ENCODE assay signal across 9 cellular contexts in the genomic region with DNA sequence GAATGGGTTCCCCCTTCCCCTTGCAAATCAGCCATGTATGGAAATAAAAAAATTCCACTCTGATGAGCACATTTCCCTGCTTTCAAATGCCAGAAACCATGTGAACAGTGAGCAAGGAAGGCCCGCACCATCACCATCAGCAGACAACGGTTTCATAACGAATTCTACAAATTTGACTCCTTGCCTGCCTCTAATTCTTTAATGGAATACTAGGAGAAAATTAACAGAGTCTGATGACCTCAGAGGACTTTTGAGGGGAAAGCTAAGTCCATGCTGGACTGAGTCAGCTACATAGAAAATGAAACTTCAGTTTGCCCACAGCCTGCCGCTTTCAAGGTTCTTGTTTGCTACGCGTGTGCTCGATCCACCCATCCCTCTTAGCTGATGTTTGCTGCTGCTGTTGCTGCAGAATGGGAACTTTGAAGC.
DNase-seq lines count a peak whose midpoint lies in the region; ATAC-seq and TF ChIP-seq lines count a peak whose summit lies in the region.
"Had no signal": no experiment of that assay in that cellular context is flagged by ENCODE, and none has a peak within 500 bp of the region (broad histone marks: within the 10 kb centered on the region; RNA-seq: fewer than 3 reads in every experiment).

No MANE protein-coding gene starts in this region.

- CTCF ChIA-PET in RWPE1 (lab: Yijun Ruan, JAX), result no interaction called here

- H3K27ac ChIP-seq in RWPE1, result no peak overlapping the region

- ATAC-seq in GM19023 (IDR thresholded peaks at IDR 0.05; ENCODE audit: unreplicated experiment), result peak; percentile 99
- peak; percentile 67 for ATAC-seq in HG03520 (IDR thresholded peaks at IDR 0.05; ENCODE audit: unreplicated experiment)
- peak; percentile 64 for ATAC-seq in stimulated activated naive CD8-positive, alpha-beta T cell treated with anti-CD3 and anti-CD28 coated beads, Interleukin-15, amount 100 ng/mL, for 72 hours

- H3K9me3 Mint-ChIP-seq in stimulated activated naive CD8-positive, alpha-beta T cell treated with anti-CD3 and anti-CD28 coated beads, Interleukin-15, amount 100 ng/mL, for 72 hours, result no peaks in the 10 kb centered on the region

- H3K4me3 Mint-ChIP-seq in stimulated activated naive CD8-positive, alpha-beta T cell treated with anti-CD3 and anti-CD28 coated beads, Interleukin-15, amount 100 ng/mL, for 72 hours, result no peak overlapping the region

- TF ChIP-seq CTCF in fibroblast of pulmonary artery (IDR thresholded peaks at IDR 0.05; ENCODE audit: low read length, missing control alignments), result no peak
- no peak for TF ChIP-seq CTCF in RWPE1 (conservative IDR thresholded peaks at IDR 0.05; ENCODE audit: low read depth)

- DNase-seq in fibroblast of pulmonary artery (ENCODE audit: low read depth) (peak; percentile 54), RWPE1 (ENCODE audit: low spot score) (no peak), midbrain (lab: John Stamatoyannopoulos, UW) (no peak), NCI-H128 (lab: John Stamatoyannopoulos, UW; ENCODE audit: unreplicated experiment) (no peak)
- no peak for DNase-seq in stimulated activated naive CD8-positive, alpha-beta T cell treated with anti-CD3 and anti-CD28 coated beads, Interleukin-15, amount 100 ng/mL, for 72 hours
- no peak for DNase-seq in effector CD8-positive, alpha-beta T cell (lab: John Stamatoyannopoulos, UW)

- no peak overlapping the region for H3K4me3 ChIP-seq in fibroblast of pulmonary artery (replicated peaks; ENCODE audit: low read depth, low read length)

- no peaks in the 10 kb centered on the region for H3K27me3 Mint-ChIP-seq in stimulated activated naive CD8-positive, alpha-beta T cell treated with anti-CD3 and anti-CD28 coated beads, Interleukin-15, amount 100 ng/mL, for 72 hours
- H3K27me3 Mint-ChIP-seq: IgD-negative memory B cell had no signal

- H3K4me1 Mint-ChIP-seq in stimulated activated naive CD8-positive, alpha-beta T cell treated with anti-CD3 and anti-CD28 coated beads, Interleukin-15, amount 100 ng/mL, for 72 hours, result no peaks in the 10 kb centered on the region

- POLR2A ChIA-PET in RWPE1 (lab: Yijun Ruan, JAX; ENCODE audit: low non-redundant PET), result no interaction called here

- no peak overlapping the region for H3K27ac Mint-ChIP-seq in stimulated activated naive CD8-positive, alpha-beta T cell treated with anti-CD3 and anti-CD28 coated beads, Interleukin-15, amount 100 ng/mL, for 72 hours
- H3K27ac Mint-ChIP-seq: IgD-negative memory B cell had no signal
